In genomic region chr22:30930228-30930627, GRCh38 we compare ENCODE assay signal across 24 cellular contexts.
"Had no signal": no experiment of that assay in that cellular context is flagged by ENCODE, and none has a peak within 500 bp of the region (broad histone marks: within the 10 kb centered on the region; RNA-seq: fewer than 3 reads in every experiment).

No MANE protein-coding gene starts in this region.

- H3K9me3 ChIP-seq: right lobe of liver, uterus had no signal

- H3K36me3 ChIP-seq: uterus had no signal

- H3K27ac ChIP-seq: foreskin keratinocyte, hepatocyte, right lobe of liver, skin epidermis, uterus had no signal

- H3K9me3 Mint-ChIP-seq: activated B cell treated with CpG ODN at 0.5 μM for 24 hours; activated naive CD8-positive, alpha-beta T cell treated with anti-CD3 and anti-CD28 coated beads, Interleukin-2, amount 50 U/mL, for 24 hours; activated T-helper 1 cell treated with anti-CD3 and anti-CD28 coated beads, Interleukin-12 subunit alpha, Interleukin-12 subunit beta, Interleukin-2, Interleukin-4 antibody, amounts not matched to agents 30 ng/mL and 10 ng/mL and 1 ng/mL, durations not matched to agents 14 hours and 24 hours and 36 hours; dendritic cell treated with granulocyte-macrophage colony-stimulating factor and Interleukin-4, amounts not matched to agents 40 ng/mL and 50 ng/mL, for 4 days; immature natural killer cell; nephron progenitor cell; stimulated activated memory B cell treated with anti-CD40 and anti-IgM and Interleukin-4, amounts not matched to agents 10 μg/mL and 1 μg/mL and 100 μg/mL, for 72 hours had no signal

- H3K4me1 ChIP-seq: foreskin keratinocyte, right lobe of liver, uterus had no signal

- ATAC-seq: activated CD4-positive, alpha-beta T cell treated with anti-CD3 and anti-CD28 coated beads for 36 hours; activated naive CD8-positive, alpha-beta T cell treated with anti-CD3 and anti-CD28 coated beads, Interleukin-2, amount 50 U/mL, for 24 hours; foreskin keratinocyte; left ventricle myocardium superior; right lobe of liver; stimulated activated memory B cell treated with anti-CD40 and anti-IgM and Interleukin-4, amounts not matched to agents 10 μg/mL and 1 μg/mL and 100 μg/mL, for 72 hours had no signal

- H3K4me3 Mint-ChIP-seq: activated B cell treated with CpG ODN at 0.5 μM for 24 hours; activated CD4-positive, alpha-beta T cell treated with anti-CD3 and anti-CD28 coated beads for 36 hours; activated naive CD8-positive, alpha-beta T cell treated with anti-CD3 and anti-CD28 coated beads, Interleukin-2, amount 50 U/mL, for 24 hours; activated T-helper 1 cell treated with anti-CD3 and anti-CD28 coated beads, Interleukin-12 subunit alpha, Interleukin-12 subunit beta, Interleukin-2, Interleukin-4 antibody, amounts not matched to agents 30 ng/mL and 10 ng/mL and 1 ng/mL, durations not matched to agents 14 hours and 24 hours and 36 hours; dendritic cell treated with granulocyte-macrophage colony-stimulating factor and Interleukin-4, amounts not matched to agents 40 ng/mL and 50 ng/mL, for 4 days; immature natural killer cell; nephron progenitor cell; stimulated activated memory B cell treated with anti-CD40 and anti-IgM and Interleukin-4, amounts not matched to agents 10 μg/mL and 1 μg/mL and 100 μg/mL, for 72 hours had no signal

- H3K27me3 Mint-ChIP-seq: activated B cell treated with CpG ODN at 0.5 μM for 24 hours; activated CD4-positive, alpha-beta T cell treated with anti-CD3 and anti-CD28 coated beads for 36 hours; activated naive CD8-positive, alpha-beta T cell treated with anti-CD3 and anti-CD28 coated beads, Interleukin-2, amount 50 U/mL, for 24 hours; dendritic cell treated with granulocyte-macrophage colony-stimulating factor and Interleukin-4, amounts not matched to agents 40 ng/mL and 50 ng/mL, for 4 days; stimulated activated memory B cell treated with anti-CD40 and anti-IgM and Interleukin-4, amounts not matched to agents 10 μg/mL and 1 μg/mL and 100 μg/mL, for 72 hours had no signal

- H3K27ac Mint-ChIP-seq: activated B cell treated with CpG ODN at 0.5 μM for 24 hours; activated naive CD8-positive, alpha-beta T cell treated with anti-CD3 and anti-CD28 coated beads, Interleukin-2, amount 50 U/mL, for 24 hours; activated T-helper 1 cell treated with anti-CD3 and anti-CD28 coated beads, Interleukin-12 subunit alpha, Interleukin-12 subunit beta, Interleukin-2, Interleukin-4 antibody, amounts not matched to agents 30 ng/mL and 10 ng/mL and 1 ng/mL, durations not matched to agents 14 hours and 24 hours and 36 hours; dendritic cell treated with granulocyte-macrophage colony-stimulating factor and Interleukin-4, amounts not matched to agents 40 ng/mL and 50 ng/mL, for 4 days; nephron progenitor cell; stimulated activated memory B cell treated with anti-CD40 and anti-IgM and Interleukin-4, amounts not matched to agents 10 μg/mL and 1 μg/mL and 100 μg/mL, for 72 hours had no signal

- H3K27me3 ChIP-seq: foreskin keratinocyte, hepatocyte, right lobe of liver, uterus had no signal

- H3K4me3 ChIP-seq: hepatocyte, right lobe of liver, skin epidermis, uterus had no signal

- DNase-seq: activated B cell treated with CpG ODN at 0.5 μM for 24 hours; activated CD4-positive, alpha-beta T cell treated with anti-CD3 and anti-CD28 coated beads for 36 hours; activated CD4-positive, alpha-beta T cell treated with anti-CD3 and anti-CD28 coated beads, Interleukin-2, amount 50 U/mL, for 48 hours; activated CD8-positive, alpha-beta memory T cell treated with anti-CD3 and anti-CD28 coated beads, Interleukin-2, amount 50 U/mL, for 48 hours; activated gamma-delta T cell treated with Interleukin-2 at 50 U/mL for 16 hours; activated naive CD8-positive, alpha-beta T cell treated with anti-CD3 and anti-CD28 coated beads, Interleukin-2, amount 50 U/mL, for 24 hours; effector CD4-positive, alpha-beta T cell; foreskin keratinocyte; immature natural killer cell; kidney glomerular epithelial cell; left ventricle myocardium superior; mammary epithelial cell; midbrain; nephron progenitor cell; right lobe of liver; stimulated activated CD4-positive, alpha-beta T cell treated with anti-CD3 and anti-CD28 coated beads, Interleukin-1b, Interleukin-23, amount 100 ng/mL, for 48 hours; T1000; trophoblast cell; uterus had no signal

- H3K4me1 Mint-ChIP-seq: activated B cell treated with CpG ODN at 0.5 μM for 24 hours; immature natural killer cell; nephron progenitor cell; stimulated activated memory B cell treated with anti-CD40 and anti-IgM and Interleukin-4, amounts not matched to agents 10 μg/mL and 1 μg/mL and 100 μg/mL, for 72 hours had no signal
